Comparison of ENCODE assay signal across 8 cellular contexts in genomic region chr6:37242429-37243052, GRCh38. TPM values are rescaled to one million over a fixed set of nuclear protein-coding genes. Genes with fewer than 3 reads are reported as not detected.
DNase-seq lines count a peak whose midpoint lies in the region; ATAC-seq and TF ChIP-seq lines count a peak whose summit lies in the region.

No MANE protein-coding gene starts in this region.

- no peak overlapping the region for H3K27ac ChIP-seq in A673 (ENCODE audit: low read depth, low read length, poor library complexity, severe bottlenecking)
- H3K27ac ChIP-seq in brain microvascular endothelial cell = peak overlapping the region; percentile 100
- peak overlapping the region; percentile 85 to 91 for H3K27ac ChIP-seq in lung (ENCODE audit: low read depth in 1 of 2, low read length in 1 of 2)

- TF ChIP-seq CTCF in A673 (conservative IDR thresholded peaks at IDR 0.05; ENCODE audit: low read depth, low read length) (no peak), brain microvascular endothelial cell (IDR thresholded peaks at IDR 0.05; ENCODE audit: low read depth, low read length, missing control alignments) (no peak), lung (IDR thresholded peaks at IDR 0.05; ENCODE audit: control extremely low read depth, extremely low read depth) (no peak)

- H3K4me1 ChIP-seq in A673 (ENCODE audit: insufficient read depth, low read length, poor library complexity, severe bottlenecking) (peaks cover 9% of the 10 kb centered on the region), lung (ENCODE audit: control insufficient read depth in 2 of 2, insufficient read depth in 2 of 2, low read length in 2 of 2) (peaks cover 10 to 34% of the 10 kb centered on the region in 2 donors)

- POLR2A ChIA-PET in A673 (lab: Charles Lee; ENCODE audit: low non-redundant PET) = no interaction called here

- H3K27me3 ChIP-seq in A673 (replicated peaks; ENCODE audit: insufficient read depth, low read depth, low read length, poor library complexity) (no peaks in the 10 kb centered on the region), brain microvascular endothelial cell (replicated peaks) (no peaks in the 10 kb centered on the region), lung (ENCODE audit: control insufficient read depth, insufficient read depth) (no peaks in the 10 kb centered on the region)

- ATAC-seq in HG02610 (IDR thresholded peaks at IDR 0.05; ENCODE audit: unreplicated experiment) = peak; percentile 31
- ATAC-seq in lung (ENCODE audit: insufficient read depth, low FRiP score) = peak; percentile 41
- no peak for ATAC-seq in GM21737 (IDR thresholded peaks at IDR 0.05; ENCODE audit: unreplicated experiment)

- CTCF ChIA-PET in A673 (lab: Charles Lee) = interaction anchor here (0.6 kb wide), 2 partner anchors 21 to 1473 kb away, joined by 8 read pairs; no protein-coding TSS in a partner anchor

- DNase-seq in A673 (ENCODE audit: low spot score) (peak; percentile 62), brain microvascular endothelial cell (peak; percentile 97), lung (ENCODE audit: low spot score) (peak; percentile 33), AML-193 (lab: John Stamatoyannopoulos, UW) (no peak), head of caudate nucleus (no peak), NCI-H1092 (lab: John Stamatoyannopoulos, UW) (no peak)

- intact Hi-C loops in A673 (cut with micrococcal nuclease; ENCODE audit: unreplicated experiment) (no loop called here), head of caudate nucleus (cut with DNase I) (no loop called here)

- no TSS peak for BruUV-seq in A673 (replicated peaks; lab: Mats Ljungman, UMichigan)

- 79 to 85% methylated on average over 1 of the region's 1 CpG for WGBS in lung, 2 donors

- in situ Hi-C loops in brain microvascular endothelial cell (cut with HindIII; ENCODE audit: low pct_ligation_motif_present, low sequenced_read_pairs) = no loop called here

- H3K4me3 ChIP-seq in A673 (ENCODE audit: low read depth, low read length, poor library complexity, severe bottlenecking) (no peak overlapping the region), brain microvascular endothelial cell (ENCODE audit: low read depth, low read length) (no peak overlapping the region), lung (no peak overlapping the region)

- H3K9me3 ChIP-seq in A673 (ENCODE audit: low read depth, low read length, poor library complexity, severe bottlenecking) (no peaks in the 10 kb centered on the region), lung (ENCODE audit: control insufficient read depth in 2 of 2, insufficient read depth in 1 of 2, low read length in 1 of 2) (no peaks in the 10 kb centered on the region)

- no peaks in the 10 kb centered on the region for H3K36me3 ChIP-seq in A673 (ENCODE audit: insufficient read depth, low read length, poor library complexity, severe bottlenecking)
- no peaks in the 10 kb centered on the region for H3K36me3 ChIP-seq in brain microvascular endothelial cell (replicated peaks)
- no peaks in the 10 kb centered on the region for H3K36me3 ChIP-seq in lung (ENCODE audit: control insufficient read depth in 2 of 2, insufficient read depth in 2 of 2, low read length in 2 of 2)

RNA-seq across cellular contexts. Expression of gene TBC1D22B, which starts 15.0 kb away (rescaled TPM):
- total RNA-seq in A673 (2021) (13.1 and 13.5 TPM in 2 replicates), lung (1 to 10 TPM; 9.4 to 9.7 TPM)
- 1 to 10 TPM; 6.8 to 8.2 TPM for polyA plus RNA-seq in lung

RNA-seq across cellular contexts. Expression of gene TMEM217, which starts 15.4 kb away (rescaled TPM):
- total RNA-seq in A673 (2021) = 0.37 TPM in 1 of 2 replicates, not detected in the other
- total RNA-seq in lung = under 1 TPM; 0.40 to 1.00 TPM
- polyA plus RNA-seq in lung = 1 to 10 TPM in 1 of 2 donors, under 1 TPM in 1; 0.94 to 1.9 TPM

Comparison
In these comparisons a context has a peak if more than half of its experiments do, and no peak if none do; other contexts are left out.
1. DNase-seq: peak in A673 (single experiment), brain microvascular endothelial cell (single experiment) and lung (single experiment); none in AML-193 (0 of 2), head of caudate nucleus (0 of 42) and NCI-H1092 (single experiment).